27 cellular contexts compared by ENCODE assay signal in genomic region chr2:123546348-123546747, GRCh38.
"Had no signal": no experiment of that assay in that cellular context is flagged by ENCODE, and none has a peak within 500 bp of the region (broad histone marks: within the 10 kb centered on the region; RNA-seq: fewer than 3 reads in every experiment).

No MANE protein-coding gene starts in this region.

- H3K4me1 ChIP-seq: left lung, lower lobe of right lung, pancreas, prostate gland, suprapubic skin, tibial artery, upper lobe of right lung had no signal

- H3K27me3 ChIP-seq: left lung, pancreas, suprapubic skin, tibial artery, upper lobe of right lung had no signal

- ATAC-seq: left colon; left lung; lower lobe of right lung; naive thymus-derived CD8-positive, alpha-beta T cell; pancreas; right cardiac atrium; sciatic nerve; stimulated activated naive B cell treated with anti-CD40 and anti-IgM and Interleukin-4, amounts not matched to agents 10 μg/mL and 1 μg/mL and 100 μg/mL, for 72 hours; stimulated activated naive CD8-positive, alpha-beta T cell treated with anti-CD3 and anti-CD28 coated beads, Interleukin-15, Interleukin-2, amounts not matched to agents 100 U/mL and 50 U/mL, for 24 hours; upper lobe of right lung had no signal

- H3K36me3 ChIP-seq: left lung, lower lobe of right lung, pancreas, prostate gland, suprapubic skin, thoracic aorta, tibial artery, upper lobe of right lung had no signal

- H3K9me3 ChIP-seq: pancreas, prostate gland, thoracic aorta, tibial artery, upper lobe of right lung had no signal

- H3K4me3 ChIP-seq: left lung, lower lobe of right lung, pancreas, prostate gland, skin epidermis, suprapubic skin, thoracic aorta, tibial artery, upper lobe of right lung had no signal

- H3K27ac ChIP-seq: left lung, lower lobe of right lung, pancreas, prostate gland, skin epidermis, suprapubic skin, thoracic aorta, tibial artery, upper lobe of right lung had no signal

- DNase-seq: immature natural killer cell; kidney; left colon; left lung; lower lobe of right lung; mammary epithelial cell; mesenchymal stem cell; naive thymus-derived CD8-positive, alpha-beta T cell; nucleus accumbens; pancreas; posterior cingulate gyrus; retina; right cardiac atrium; stimulated activated CD4-positive, alpha-beta T cell treated with anti-CD3 and anti-CD28 coated beads, Interleukin-12 subunit alpha, Interleukin-12 subunit beta, amount 100 ng/mL, for 4 hours; stimulated activated CD4-positive, alpha-beta T cell treated with anti-CD3 and anti-CD28 coated beads, Interleukin-15, amount 100 ng/mL, for 24 hours; stimulated activated CD4-positive, alpha-beta T cell treated with anti-CD3 and anti-CD28 coated beads, Interleukin-2, amount 100 ng/mL, for 24 hours; stimulated activated CD4-positive, alpha-beta T cell treated with anti-CD3 and anti-CD28 coated beads, Interleukin-4, amount 100 ng/mL, for 1 hour; stimulated activated naive B cell treated with anti-CD40 and anti-IgM and Interleukin-4, amounts not matched to agents 10 μg/mL and 1 μg/mL and 100 μg/mL, for 72 hours; stimulated activated naive CD8-positive, alpha-beta T cell treated with anti-CD3 and anti-CD28 coated beads, Interleukin-15, Interleukin-2, amounts not matched to agents 100 U/mL and 50 U/mL, for 24 hours; tibial artery; trophoblast cell; upper lobe of right lung had no signal
